ENCODE assay signal across 2 cellular contexts in genomic region chr12:24197517-24197916, GRCh38.
TF ChIP-seq lines count a peak whose summit lies in the region.

No MANE protein-coding gene starts in this region.

TF ChIP-seq in SK-N-SH treated with all-trans-retinoic acid at 6 μM for 48 hours, 23 proteins besides CTCF, POLR2A, EP300 and RAD21:
- TF ChIP-seq PATZ1 (CRISPR knock-in tag; IDR thresholded peaks at IDR 0.05; ENCODE audit: borderline replicate concordance) (no peak), GLIS3 (CRISPR knock-in tag; IDR thresholded peaks at IDR 0.05) (no peak), RARB (CRISPR knock-in tag; IDR thresholded peaks at IDR 0.05) (no peak), ZNF565 (CRISPR knock-in tag; conservative IDR thresholded peaks at IDR 0.05; ENCODE audit: low read depth) (no peak), ZFP30 (CRISPR knock-in tag; IDR thresholded peaks at IDR 0.05) (no peak), CSDC2 (CRISPR knock-in tag; IDR thresholded peaks at IDR 0.05) (no peak), ISL1 (CRISPR knock-in tag; IDR thresholded peaks at IDR 0.05) (no peak), SNAI2 (CRISPR knock-in tag; IDR thresholded peaks at IDR 0.05) (no peak), CSRNP3 (CRISPR knock-in tag; IDR thresholded peaks at IDR 0.05) (no peak), TSHZ2 (CRISPR knock-in tag; IDR thresholded peaks at IDR 0.05) (no peak), PPARA (CRISPR knock-in tag; IDR thresholded peaks at IDR 0.05; ENCODE audit: borderline replicate concordance) (no peak), ZNF8 (CRISPR knock-in tag; IDR thresholded peaks at IDR 0.05) (no peak), OSR1 (CRISPR knock-in tag; IDR thresholded peaks at IDR 0.05) (no peak), ZNF70 (CRISPR knock-in tag; IDR thresholded peaks at IDR 0.05) (no peak), ARNTL (CRISPR knock-in tag; IDR thresholded peaks at IDR 0.05; ENCODE audit: borderline replicate concordance, low read depth) (no peak)
- TF ChIP-seq, protein P1, sequence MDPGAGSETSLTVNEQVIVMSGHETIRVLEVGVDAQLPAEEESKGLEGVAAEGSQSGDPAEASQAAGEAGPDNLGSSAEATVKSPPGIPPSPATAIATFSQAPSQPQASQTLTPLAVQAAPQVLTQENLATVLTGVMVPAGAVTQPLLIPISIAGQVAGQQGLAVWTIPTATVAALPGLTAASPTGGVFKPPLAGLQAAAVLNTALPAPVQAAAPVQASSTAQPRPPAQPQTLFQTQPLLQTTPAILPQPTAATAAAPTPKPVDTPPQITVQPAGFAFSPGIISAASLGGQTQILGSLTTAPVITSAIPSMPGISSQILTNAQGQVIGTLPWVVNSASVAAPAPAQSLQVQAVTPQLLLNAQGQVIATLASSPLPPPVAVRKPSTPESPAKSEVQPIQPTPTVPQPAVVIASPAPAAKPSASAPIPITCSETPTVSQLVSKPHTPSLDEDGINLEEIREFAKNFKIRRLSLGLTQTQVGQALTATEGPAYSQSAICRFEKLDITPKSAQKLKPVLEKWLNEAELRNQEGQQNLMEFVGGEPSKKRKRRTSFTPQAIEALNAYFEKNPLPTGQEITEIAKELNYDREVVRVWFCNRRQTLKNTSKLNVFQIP (CRISPR knock-in tag; IDR thresholded peaks at IDR 0.05; ENCODE audit: borderline replicate concordance, low read depth), result no peak
- TF ChIP-seq, protein P2, sequence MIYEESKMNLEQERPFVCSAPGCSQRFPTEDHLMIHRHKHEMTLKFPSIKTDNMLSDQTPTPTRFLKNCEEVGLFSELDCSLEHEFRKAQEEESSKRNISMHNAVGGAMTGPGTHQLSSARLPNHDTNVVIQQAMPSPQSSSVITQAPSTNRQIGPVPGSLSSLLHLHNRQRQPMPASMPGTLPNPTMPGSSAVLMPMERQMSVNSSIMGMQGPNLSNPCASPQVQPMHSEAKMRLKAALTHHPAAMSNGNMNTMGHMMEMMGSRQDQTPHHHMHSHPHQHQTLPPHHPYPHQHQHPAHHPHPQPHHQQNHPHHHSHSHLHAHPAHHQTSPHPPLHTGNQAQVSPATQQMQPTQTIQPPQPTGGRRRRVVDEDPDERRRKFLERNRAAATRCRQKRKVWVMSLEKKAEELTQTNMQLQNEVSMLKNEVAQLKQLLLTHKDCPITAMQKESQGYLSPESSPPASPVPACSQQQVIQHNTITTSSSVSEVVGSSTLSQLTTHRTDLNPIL (CRISPR knock-in tag; IDR thresholded peaks at IDR 0.05; ENCODE audit: low read depth), result no peak

TF ChIP-seq in SK-N-SH, 30 proteins besides CTCF, POLR2A, EP300 and RAD21 (continued from another document):
- TF ChIP-seq USF1 (IDR thresholded peaks at IDR 0.05; ENCODE audit: borderline replicate concordance, low read depth) (no peak), FOXM1 (IDR thresholded peaks at IDR 0.05; ENCODE audit: low read depth) (no peak), CHD2 (IDR thresholded peaks at IDR 0.05; ENCODE audit: low read length, partially characterized antibody) (no peak), GATA2 (CRISPR knock-in tag; IDR thresholded peaks at IDR 0.05) (no peak), JUND (IDR thresholded peaks at IDR 0.05) (no peak), RXRA (IDR thresholded peaks at IDR 0.05; ENCODE audit: borderline replicate concordance, low read depth) (no peak), YY1 (IDR thresholded peaks at IDR 0.05; ENCODE audit: low read depth) (no peak), TAF1 (IDR thresholded peaks at IDR 0.05; ENCODE audit: borderline replicate concordance, low read depth, low read length) (no peak)
- TF ChIP-seq, protein P3, sequence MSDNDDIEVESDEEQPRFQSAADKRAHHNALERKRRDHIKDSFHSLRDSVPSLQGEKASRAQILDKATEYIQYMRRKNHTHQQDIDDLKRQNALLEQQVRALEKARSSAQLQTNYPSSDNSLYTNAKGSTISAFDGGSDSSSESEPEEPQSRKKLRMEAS (IDR thresholded peaks at IDR 0.05; ENCODE audit: low read depth), result no peak
